28 cellular contexts compared by ENCODE assay signal in the genomic region with DNA sequence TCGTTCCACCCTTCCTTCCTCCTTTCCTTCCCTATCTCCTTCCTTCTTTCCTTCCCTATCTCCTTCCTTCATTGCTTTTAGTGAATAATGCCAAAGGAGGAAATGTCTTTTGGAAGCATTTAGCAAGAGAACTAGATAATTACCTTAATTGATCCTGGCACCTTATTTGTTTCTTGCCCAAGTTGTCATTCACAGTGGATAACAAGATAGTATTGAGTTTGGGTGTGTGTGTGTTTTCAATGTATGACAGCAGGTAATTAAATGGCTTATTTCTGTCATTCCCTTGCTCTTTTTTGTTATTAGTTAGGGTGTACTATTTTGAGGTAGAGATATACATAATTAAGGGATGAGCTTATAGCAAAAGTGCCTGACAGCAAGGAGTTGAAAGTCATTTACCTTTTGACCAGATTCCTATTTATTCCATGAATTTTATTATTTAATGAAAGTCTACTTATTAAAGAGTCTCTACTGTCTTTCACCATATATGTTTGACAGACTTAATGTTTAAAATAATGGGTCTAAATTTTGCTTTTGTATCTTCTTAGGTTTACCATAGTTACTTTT.
"Had no signal": no experiment of that assay in that cellular context is flagged by ENCODE, and none has a peak within 500 bp of the region (broad histone marks: within the 10 kb centered on the region; RNA-seq: fewer than 3 reads in every experiment).

No MANE protein-coding gene starts in this region.

- DNase-seq: cortex of kidney; dorsolateral prefrontal cortex; effector CD4-positive, alpha-beta T cell; gastrocnemius medialis; head of caudate nucleus; kidney; mucosa of descending colon; naive B cell; stimulated activated CD4-positive, alpha-beta T cell treated with anti-CD3 and anti-CD28 coated beads, Interleukin-12 subunit alpha, Interleukin-12 subunit beta, amount 100 ng/mL, for 4 hours; stimulated activated CD4-positive, alpha-beta T cell treated with anti-CD3 and anti-CD28 coated beads, Interleukin-2, amount 100 ng/mL, for 24 hours; stimulated activated CD4-positive, alpha-beta T cell treated with anti-CD3 and anti-CD28 coated beads, Interleukin-4, amount 100 ng/mL, for 24 hours; stimulated activated naive CD4-positive, alpha-beta T cell treated with Interleukin-2 at 50 U/mL for 16 hours; stomach; thyroid gland; trophoblast cell had no signal

- H3K4me2 ChIP-seq: smooth muscle cell had no signal

- H3K27ac Mint-ChIP-seq: memory B cell; mesothelial cell of epicardium; natural killer cell treated with Interleukin-12 subunit alpha and Interleukin-12 subunit beta and Interleukin-15 and Interleukin-18, amount 100 ng/mL, for 72 hours; progenitor cell of endocrine pancreas; stimulated activated effector memory CD8-positive, alpha-beta T cell treated with anti-CD3 and anti-CD28 coated beads, Interleukin-12 subunit alpha, Interleukin-12 subunit beta, amount 100 ng/mL, for 72 hours had no signal

- H3K4me3 Mint-ChIP-seq: memory B cell; mesothelial cell of epicardium; naive B cell; natural killer cell treated with Interleukin-12 subunit alpha and Interleukin-12 subunit beta and Interleukin-15 and Interleukin-18, amount 100 ng/mL, for 72 hours; neural crest cell; stimulated activated effector memory CD8-positive, alpha-beta T cell treated with anti-CD3 and anti-CD28 coated beads, Interleukin-12 subunit alpha, Interleukin-12 subunit beta, amount 100 ng/mL, for 72 hours had no signal

- H2AFZ ChIP-seq: parathyroid adenoma had no signal

- H3K4me1 Mint-ChIP-seq: memory B cell; mesothelial cell of epicardium; naive B cell; neural crest cell; stimulated activated effector memory CD8-positive, alpha-beta T cell treated with anti-CD3 and anti-CD28 coated beads, Interleukin-12 subunit alpha, Interleukin-12 subunit beta, amount 100 ng/mL, for 72 hours had no signal

- ATAC-seq: gastrocnemius medialis; left lobe of liver; mucosa of descending colon; natural killer cell treated with Interleukin-12 subunit alpha and Interleukin-12 subunit beta and Interleukin-15 and Interleukin-18, amount 100 ng/mL, for 72 hours; sciatic nerve; stimulated activated effector memory CD8-positive, alpha-beta T cell treated with anti-CD3 and anti-CD28 coated beads, Interleukin-12 subunit alpha, Interleukin-12 subunit beta, amount 100 ng/mL, for 72 hours had no signal

- H3K27me3 ChIP-seq: dorsolateral prefrontal cortex, gastrocnemius medialis, neutrophil, stomach, thyroid gland, vagina had no signal

- H3K27me3 Mint-ChIP-seq: memory B cell; naive B cell; natural killer cell treated with Interleukin-12 subunit alpha and Interleukin-12 subunit beta and Interleukin-15 and Interleukin-18, amount 100 ng/mL, for 72 hours; progenitor cell of endocrine pancreas had no signal

- H3K4me1 ChIP-seq: gastrocnemius medialis, parathyroid adenoma, stomach, thyroid gland, vagina had no signal

- H3K9me3 ChIP-seq: gastrocnemius medialis, mucosa of descending colon, neutrophil, stomach, thyroid gland, vagina had no signal

- H3K9me3 Mint-ChIP-seq: memory B cell; mesothelial cell of epicardium; naive B cell; natural killer cell treated with Interleukin-12 subunit alpha and Interleukin-12 subunit beta and Interleukin-15 and Interleukin-18, amount 100 ng/mL, for 72 hours; neural crest cell; stimulated activated effector memory CD8-positive, alpha-beta T cell treated with anti-CD3 and anti-CD28 coated beads, Interleukin-12 subunit alpha, Interleukin-12 subunit beta, amount 100 ng/mL, for 72 hours had no signal

- H3K9ac ChIP-seq: parathyroid adenoma had no signal

- H3K4me3 ChIP-seq: dorsolateral prefrontal cortex, gastrocnemius medialis, lung, mucosa of descending colon, smooth muscle cell, stomach, thyroid gland, vagina had no signal

- H3K27ac ChIP-seq: dorsolateral prefrontal cortex, gastrocnemius medialis, neutrophil, parathyroid adenoma, stomach, thyroid gland, vagina had no signal

- H3K79me2 ChIP-seq: parathyroid adenoma had no signal
